ENCODE assay signal across 1 cellular context in the genomic region with DNA sequence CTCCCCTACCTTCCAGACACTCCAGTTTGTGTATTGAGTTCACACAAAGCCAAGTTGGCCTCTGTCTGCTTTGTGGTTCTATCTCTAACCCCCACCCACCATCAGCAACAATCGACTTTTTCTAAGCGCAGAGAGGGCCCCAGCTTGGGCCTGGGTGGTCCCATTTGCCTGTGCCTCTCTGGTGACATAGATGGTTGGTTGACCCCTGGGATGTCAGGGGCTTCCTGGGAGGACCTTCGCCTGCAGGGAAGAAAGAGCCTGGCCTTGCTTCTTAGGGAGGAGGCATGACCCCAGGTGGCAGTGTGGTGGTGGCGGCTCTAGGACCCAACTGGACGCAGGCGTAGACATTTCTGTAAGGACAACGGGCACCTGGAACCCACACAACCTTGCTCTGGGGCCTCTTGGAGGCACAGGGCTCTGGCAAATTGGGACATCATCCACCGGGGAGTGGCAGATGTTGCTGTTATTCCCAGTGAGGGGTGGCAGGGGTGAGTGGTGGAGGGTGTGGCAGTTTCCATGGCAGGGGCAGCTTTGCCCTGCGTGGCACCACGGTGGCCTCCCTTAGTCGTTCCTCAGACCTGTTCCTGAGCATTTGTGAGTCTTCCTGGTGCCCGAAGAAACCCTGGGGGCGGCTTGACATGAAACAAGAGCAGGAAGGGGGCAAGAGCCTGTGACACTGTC.
TF ChIP-seq lines count a peak whose summit lies in the region.

No MANE protein-coding gene starts in this region.

TF ChIP-seq in HepG2, 621 proteins besides CTCF, POLR2A, EP300 and RAD21:
- TF ChIP-seq HNRNPL (IDR thresholded peaks at IDR 0.05; ENCODE audit: low read depth, low read length) (0 out of 2 replicates have a peak, but pooled peaks have one; percentile 64), GMEB2 (CRISPR knock-in tag; IDR thresholded peaks at IDR 0.05; ENCODE audit: low read depth) (no peak)
- TF ChIP-seq, protein P1, sequence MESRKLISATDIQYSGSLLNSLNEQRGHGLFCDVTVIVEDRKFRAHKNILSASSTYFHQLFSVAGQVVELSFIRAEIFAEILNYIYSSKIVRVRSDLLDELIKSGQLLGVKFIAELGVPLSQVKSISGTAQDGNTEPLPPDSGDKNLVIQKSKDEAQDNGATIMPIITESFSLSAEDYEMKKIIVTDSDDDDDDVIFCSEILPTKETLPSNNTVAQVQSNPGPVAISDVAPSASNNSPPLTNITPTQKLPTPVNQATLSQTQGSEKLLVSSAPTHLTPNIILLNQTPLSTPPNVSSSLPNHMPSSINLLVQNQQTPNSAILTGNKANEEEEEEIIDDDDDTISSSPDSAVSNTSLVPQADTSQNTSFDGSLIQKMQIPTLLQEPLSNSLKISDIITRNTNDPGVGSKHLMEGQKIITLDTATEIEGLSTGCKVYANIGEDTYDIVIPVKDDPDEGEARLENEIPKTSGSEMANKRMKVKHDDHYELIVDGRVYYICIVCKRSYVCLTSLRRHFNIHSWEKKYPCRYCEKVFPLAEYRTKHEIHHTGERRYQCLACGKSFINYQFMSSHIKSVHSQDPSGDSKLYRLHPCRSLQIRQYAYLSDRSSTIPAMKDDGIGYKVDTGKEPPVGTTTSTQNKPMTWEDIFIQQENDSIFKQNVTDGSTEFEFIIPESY (CRISPR knock-in tag; IDR thresholded peaks at IDR 0.05) = 0 out of 2 replicates have a peak, but pooled peaks have one; percentile 27
